ENCODE assay signal across 13 cellular contexts in the genomic region with DNA sequence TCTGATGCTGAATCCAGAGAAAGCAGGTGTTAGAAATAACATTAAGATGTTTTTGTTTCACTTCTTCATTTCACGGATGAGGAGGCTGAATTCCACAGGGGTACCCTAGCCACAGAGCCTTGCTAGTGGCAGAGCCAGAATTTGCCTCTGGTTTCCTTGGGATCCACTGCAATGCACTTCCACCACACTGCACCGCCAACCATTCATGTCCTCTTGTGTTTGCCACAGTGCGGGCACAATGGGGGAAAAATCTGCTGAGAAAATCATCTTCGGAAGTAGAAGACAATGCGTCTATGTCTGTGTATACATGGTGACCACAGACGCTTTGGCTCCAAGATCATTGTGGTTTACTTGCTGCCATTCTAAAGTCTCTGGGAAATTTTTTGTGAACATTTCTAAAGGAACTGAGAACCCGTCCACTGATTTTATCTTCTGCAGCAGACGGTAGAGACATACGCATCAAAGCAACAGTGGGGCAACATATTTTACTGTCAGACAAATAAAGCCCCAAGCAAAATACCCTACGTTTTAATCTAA. TPM values are rescaled to one million over a fixed set of nuclear protein-coding genes. Genes with fewer than 3 reads are reported as not detected.
DNase-seq lines count a peak whose midpoint lies in the region; ATAC-seq and TF ChIP-seq lines count a peak whose summit lies in the region.
"Had no signal": no experiment of that assay in that cellular context is flagged by ENCODE, and none has a peak within 500 bp of the region (broad histone marks: within the 10 kb centered on the region; RNA-seq: fewer than 3 reads in every experiment).

No MANE protein-coding gene starts in this region.

- TF ChIP-seq POLR2A in gastroesophageal sphincter (IDR thresholded peaks at IDR 0.05), result no peak

- DNase-seq in activated CD4-positive, alpha-beta T cell treated with anti-CD3 and anti-CD28 coated beads, Interleukin-2, amount 50 U/mL, for 1 hour, result peak; percentile 63
- peak; percentile 58 for DNase-seq in islet precursor cell
- no peak for DNase-seq in cerebellar cortex (ENCODE audit: low spot score)
- no peak for DNase-seq in dermis blood vessel endothelial cell
- DNase-seq in superior temporal gyrus (ENCODE audit: extremely low spot score), result no peak
- DNase-seq: cerebellar nuclear complex, heart right ventricle, IMR-90, NCI-H526 had no signal

- H3K4me1 ChIP-seq in gastroesophageal sphincter, result no peaks in the 10 kb centered on the region

- peak; percentile 39 for ATAC-seq in GM18511 (IDR thresholded peaks at IDR 0.05; ENCODE audit: unreplicated experiment)
- ATAC-seq in HG03432 (IDR thresholded peaks at IDR 0.05; ENCODE audit: unreplicated experiment), result peak; percentile 55
- ATAC-seq in gastroesophageal sphincter, result no peak
- ATAC-seq: heart right ventricle had no signal

- H3K36me3 ChIP-seq in gastroesophageal sphincter, result no peaks in the 10 kb centered on the region
- H3K36me3 ChIP-seq: heart right ventricle had no signal

- no peak for TF ChIP-seq EP300 in gastroesophageal sphincter (IDR thresholded peaks at IDR 0.05)

- H3K27me3 ChIP-seq in gastroesophageal sphincter, result no peaks in the 10 kb centered on the region
- H3K27me3 ChIP-seq: heart right ventricle had no signal

- 70 to 71% methylated on average over 6 to 10 of the region's 10 CpGs for WGBS in gastroesophageal sphincter (ENCODE audit: low coverage in 1 of 2), 2 donors

- H3K27ac ChIP-seq in gastroesophageal sphincter, result no peak overlapping the region
- H3K27ac ChIP-seq: heart right ventricle, VCaP had no signal

- H3K4me3 ChIP-seq in gastroesophageal sphincter, result no peak overlapping the region
- H3K4me3 ChIP-seq: heart right ventricle had no signal

- TF ChIP-seq CTCF in gastroesophageal sphincter (IDR thresholded peaks at IDR 0.05), result no peak

- H3K9me3 ChIP-seq in gastroesophageal sphincter, result no peaks in the 10 kb centered on the region

RNA-seq across cellular contexts. Expression of gene ICOS, which starts 14.9 kb away (rescaled TPM):
- under 1 TPM in 2 of 4 donors, not detected in 2; 0.13 to 0.32 TPM for total RNA-seq in gastroesophageal sphincter
- not detected in 2 replicates for total RNA-seq in dermis blood vessel endothelial cell
- total RNA-seq: IMR-90 had no signal

Comparison
In these comparisons a context has a peak if more than half of its experiments do, and no peak if none do; other contexts are left out.
1. DNase-seq: peak in activated CD4-positive, alpha-beta T cell treated with anti-CD3 and anti-CD28 coated beads, Interleukin-2, amount 50 U/mL, for 1 hour (single experiment) and islet precursor cell (single experiment); none in cerebellar cortex (single experiment), dermis blood vessel endothelial cell (single experiment) and superior temporal gyrus (single experiment).